Comparison of ENCODE assay signal across 11 cellular contexts in the genomic region with DNA sequence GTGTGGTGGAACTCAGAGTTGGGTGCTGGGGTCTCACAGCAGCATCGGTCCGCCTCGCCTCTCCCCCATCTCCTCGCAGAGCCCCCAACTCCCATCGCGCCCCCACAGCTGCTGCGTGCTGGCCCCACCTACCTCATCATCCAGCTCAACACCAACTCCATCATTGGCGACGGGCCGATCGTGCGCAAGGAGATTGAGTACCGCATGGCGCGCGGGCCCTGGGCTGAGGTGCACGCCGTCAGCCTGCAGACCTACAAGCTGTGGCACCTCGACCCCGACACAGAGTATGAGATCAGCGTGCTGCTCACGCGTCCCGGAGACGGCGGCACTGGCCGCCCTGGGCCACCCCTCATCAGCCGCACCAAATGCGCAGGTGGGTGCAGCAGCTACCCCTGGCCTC. TPM values are rescaled to one million over a fixed set of nuclear protein-coding genes. Genes with fewer than 3 reads are reported as not detected.
A peak's percentile ranks its signal among the peaks of the same experiment; 100 is the strongest.
DNase-seq lines count a peak whose midpoint lies in the region; ATAC-seq and TF ChIP-seq lines count a peak whose summit lies in the region.
"Had no signal": no experiment of that assay in that cellular context is flagged by ENCODE, and none has a peak within 500 bp of the region (broad histone marks: within the 10 kb centered on the region; RNA-seq: fewer than 3 reads in every experiment).

No MANE protein-coding gene starts in this region.

- H3K4me3 ChIP-seq in dorsolateral prefrontal cortex (peak overlapping the region in 51 of 59 donors; percentile 41 to 76 (median 63)), mesodermal cell (ENCODE audit: extremely low read depth, insufficient read depth, low read length, poor library complexity, severe bottlenecking) (peak overlapping the region; percentile 36), uterus (no peak overlapping the region)

- no peak for TF ChIP-seq POLR2A in uterus (IDR thresholded peaks at IDR 0.05)

- H3K27ac ChIP-seq in dorsolateral prefrontal cortex (no peak overlapping the region), mesodermal cell (ENCODE audit: low read depth, low read length, severe bottlenecking) (no peak overlapping the region), uterus (no peak overlapping the region)
- H3K27ac ChIP-seq: thyroid gland had no signal

- H3K27me3 ChIP-seq in dorsolateral prefrontal cortex (peaks cover 0 to 7% (median 0%) of the 10 kb centered on the region in 45 donors), uterus (no peaks in the 10 kb centered on the region)
- H3K27me3 ChIP-seq: thyroid gland had no signal

- H3K9me3 ChIP-seq in mesodermal cell (ENCODE audit: control insufficient read depth, low read length) (no peaks in the 10 kb centered on the region), uterus (no peaks in the 10 kb centered on the region)
- H3K9me3 ChIP-seq: thyroid gland had no signal

- H3K4me1 Mint-ChIP-seq in stimulated activated naive CD8-positive, alpha-beta T cell treated with anti-CD3 and anti-CD28 coated beads, Interleukin-15, amount 100 ng/mL, for 72 hours: peaks cover 12% of the 10 kb centered on the region

- H3K9me3 Mint-ChIP-seq in stimulated activated naive CD8-positive, alpha-beta T cell treated with anti-CD3 and anti-CD28 coated beads, Interleukin-15, amount 100 ng/mL, for 72 hours: no peaks in the 10 kb centered on the region

- intact Hi-C loops in dorsolateral prefrontal cortex (cut with DNase I): no loop called here
- intact Hi-C loops in uterus (cut with DNase I; ENCODE audit: low total_unique reads): no loop called here

- no peak for ATAC-seq in stimulated activated naive CD8-positive, alpha-beta T cell treated with anti-CD3 and anti-CD28 coated beads, Interleukin-15, amount 100 ng/mL, for 72 hours
- no peak for ATAC-seq in stimulated activated naive CD8-positive, alpha-beta T cell treated with anti-CD3 and anti-CD28 coated beads, Interleukin-15, Interleukin-2, amounts not matched to agents 100 U/mL and 50 U/mL, for 24 hours
- ATAC-seq in HG03342 (IDR thresholded peaks at IDR 0.05; ENCODE audit: unreplicated experiment): no peak

- peaks cover 23% of the 10 kb centered on the region for H3K36me3 ChIP-seq in mesodermal cell (ENCODE audit: control insufficient read depth, insufficient read depth, low read length)
- H3K36me3 ChIP-seq in uterus: no peaks in the 10 kb centered on the region
- H3K36me3 ChIP-seq: thyroid gland had no signal

- H3K27me3 Mint-ChIP-seq in stimulated activated naive CD8-positive, alpha-beta T cell treated with anti-CD3 and anti-CD28 coated beads, Interleukin-15, amount 100 ng/mL, for 72 hours: peaks cover 40% of the 10 kb centered on the region

- H3K27ac Mint-ChIP-seq in stimulated activated naive CD8-positive, alpha-beta T cell treated with anti-CD3 and anti-CD28 coated beads, Interleukin-15, amount 100 ng/mL, for 72 hours: no peak overlapping the region
- H3K27ac Mint-ChIP-seq: progenitor cell of endocrine pancreas had no signal

- TF ChIP-seq CTCF in dorsolateral prefrontal cortex (IDR thresholded peaks at IDR 0.05 in 54 of 56, conservative IDR thresholded peaks at IDR 0.05 in 2 of 56; ENCODE audit: low read depth in 1 of 56, partially characterized antibody in 56 of 56): no peak
- no peak for TF ChIP-seq CTCF in uterus (IDR thresholded peaks at IDR 0.05)

- DNase-seq in stimulated activated naive CD8-positive, alpha-beta T cell treated with anti-CD3 and anti-CD28 coated beads, Interleukin-15, amount 100 ng/mL, for 72 hours: no peak
- DNase-seq in stimulated activated naive CD8-positive, alpha-beta T cell treated with anti-CD3 and anti-CD28 coated beads, Interleukin-15, Interleukin-2, amounts not matched to agents 100 U/mL and 50 U/mL, for 24 hours: no peak
- DNase-seq in dorsolateral prefrontal cortex (peak in 1 of 10 donors; percentile 40), HPDE6-E6E7 (ENCODE audit: extremely low spot score) (no peak), NCI-H526 (lab: John Stamatoyannopoulos, UW) (no peak), uterus (no peak)
- DNase-seq: NCI-H1694 had no signal

- WGBS in mesodermal cell (ENCODE audit: insufficient coverage in 2 of 2), 2 experiments: 94 to 97% methylated on average over 16 to 26 of the region's 29 CpGs

- H3K4me1 ChIP-seq in mesodermal cell (ENCODE audit: control insufficient read depth, insufficient read depth, low read length, poor library complexity, severe bottlenecking) (peaks cover 19% of the 10 kb centered on the region), uterus (peaks cover 0 to 6% of the 10 kb centered on the region in 2 donors)

- peak overlapping the region; percentile 80 to 82 for H3K4me3 Mint-ChIP-seq in stimulated activated naive CD8-positive, alpha-beta T cell treated with anti-CD3 and anti-CD28 coated beads, Interleukin-15, amount 100 ng/mL, for 72 hours

RNA-seq across cellular contexts. Expression of a gene that starts 24.2 kb away (rescaled TPM):
- total RNA-seq in dorsolateral prefrontal cortex: 10 to 100 TPM; 25.6 to 80.6 (median 50.1) TPM
- 42.9 TPM for polyA plus RNA-seq in mesodermal cell (2013, experiment 1 of 2)
- 30.9 TPM for polyA plus RNA-seq in mesodermal cell (2013, experiment 2 of 2)
- total RNA-seq in uterus: 10 to 100 TPM in 3 of 4 donors, 1 to 10 TPM in 1; 9.5 to 48.2 (median 33.4) TPM

RNA-seq across cellular contexts. Expression of a gene that starts 29.8 kb away (rescaled TPM):
- total RNA-seq in dorsolateral prefrontal cortex: 10 to 100 TPM; 28.4 to 65.3 (median 45.9) TPM
- polyA plus RNA-seq in mesodermal cell (2013, experiment 1 of 2): 34.0 TPM
- 28.1 TPM for polyA plus RNA-seq in mesodermal cell (2013, experiment 2 of 2)
- total RNA-seq in uterus: 10 to 100 TPM in 3 of 4 donors, 1 to 10 TPM in 1; 7.4 to 23.4 (median 20.7) TPM

Comparison
In these comparisons a context has a peak if more than half of its experiments do, and no peak if none do; other contexts are left out.
1. H3K4me3 ChIP-seq: peak in dorsolateral prefrontal cortex (51 of 59) and mesodermal cell (single experiment); none in uterus (0 of 2).